In the genomic region with DNA sequence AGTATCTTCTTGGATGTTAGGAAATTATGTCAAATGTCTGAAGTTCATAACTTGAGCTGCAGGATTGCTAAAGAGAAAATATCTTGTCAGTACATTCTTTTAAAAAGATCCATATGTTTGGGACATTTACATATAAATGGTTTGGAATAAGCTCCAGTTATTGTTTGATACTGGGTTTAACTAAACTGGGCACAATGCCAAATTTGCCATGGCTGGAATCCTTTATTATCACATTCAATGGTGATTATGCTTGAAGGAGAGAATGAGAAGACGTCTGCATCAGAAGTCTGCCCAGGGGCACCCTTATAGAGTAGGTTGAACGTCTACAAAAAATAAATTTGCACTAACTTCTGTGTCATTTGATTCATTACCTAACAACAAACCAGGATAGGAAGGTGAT, we compare ENCODE assay signal across 16 cellular contexts.
DNase-seq lines count a peak whose midpoint lies in the region; ATAC-seq and TF ChIP-seq lines count a peak whose summit lies in the region.
"Had no signal": no experiment of that assay in that cellular context is flagged by ENCODE, and none has a peak within 500 bp of the region (broad histone marks: within the 10 kb centered on the region; RNA-seq: fewer than 3 reads in every experiment).

No MANE protein-coding gene starts in this region.

- H3K27me3 Mint-ChIP-seq in stimulated activated memory B cell treated with anti-CD40 and anti-IgM and Interleukin-4, amounts not matched to agents 10 μg/mL and 1 μg/mL and 100 μg/mL, for 72 hours, result no peaks in the 10 kb centered on the region
- no peaks in the 10 kb centered on the region for H3K27me3 Mint-ChIP-seq in CD4-positive, alpha-beta T cell

- H3K4me3 Mint-ChIP-seq in stimulated activated memory B cell treated with anti-CD40 and anti-IgM and Interleukin-4, amounts not matched to agents 10 μg/mL and 1 μg/mL and 100 μg/mL, for 72 hours, result no peak overlapping the region
- no peak overlapping the region for H3K4me3 Mint-ChIP-seq in CD4-positive, alpha-beta T cell

- TF ChIP-seq CTCF in CD4-positive, alpha-beta T cell (IDR thresholded peaks at IDR 0.05), result no peak

- no peak for ATAC-seq in stimulated activated memory B cell treated with anti-CD40 and anti-IgM and Interleukin-4, amounts not matched to agents 10 μg/mL and 1 μg/mL and 100 μg/mL, for 72 hours
- no peak for ATAC-seq in CD4-positive, alpha-beta T cell (ENCODE audit: poor library complexity)
- ATAC-seq: HepG2 had no signal

- CTCF ChIA-PET in CD4-positive, alpha-beta T cell (lab: Charles Lee), result no interaction called here

- no peaks in the 10 kb centered on the region for H3K36me3 Mint-ChIP-seq in stimulated activated memory B cell treated with anti-CD40 and anti-IgM and Interleukin-4, amounts not matched to agents 10 μg/mL and 1 μg/mL and 100 μg/mL, for 72 hours
- no peaks in the 10 kb centered on the region for H3K36me3 Mint-ChIP-seq in CD4-positive, alpha-beta T cell (ENCODE audit: low read depth)

- intact Hi-C loops in CD4-positive, alpha-beta T cell (cut with DNase I, micrococcal nuclease), result no loop called here

- H3K9me3 ChIP-seq in CD4-positive, alpha-beta T cell (ENCODE audit: control insufficient read depth, low read length), result peaks cover 4% of the 10 kb centered on the region
- H3K9me3 ChIP-seq: BLaER1 had no signal

- no peak overlapping the region for H3K27ac ChIP-seq in CD4-positive, alpha-beta T cell (ENCODE audit: low read depth, low read length)
- H3K27ac ChIP-seq: BLaER1, KMS-11 had no signal

- H3K27ac Mint-ChIP-seq in stimulated activated memory B cell treated with anti-CD40 and anti-IgM and Interleukin-4, amounts not matched to agents 10 μg/mL and 1 μg/mL and 100 μg/mL, for 72 hours, result no peak overlapping the region
- H3K27ac Mint-ChIP-seq in CD4-positive, alpha-beta T cell, result no peak overlapping the region

- no peaks in the 10 kb centered on the region for H3K27me3 ChIP-seq in CD4-positive, alpha-beta T cell (ENCODE audit: control insufficient read depth, insufficient read depth, low read length)
- H3K27me3 ChIP-seq: BLaER1 had no signal

- no peaks in the 10 kb centered on the region for H3K9me3 Mint-ChIP-seq in stimulated activated memory B cell treated with anti-CD40 and anti-IgM and Interleukin-4, amounts not matched to agents 10 μg/mL and 1 μg/mL and 100 μg/mL, for 72 hours
- peaks cover 11% of the 10 kb centered on the region for H3K9me3 Mint-ChIP-seq in CD4-positive, alpha-beta T cell

- POLR2A ChIA-PET in CD4-positive, alpha-beta T cell (lab: Charles Lee), result no interaction called here

- H3K4me1 Mint-ChIP-seq in stimulated activated memory B cell treated with anti-CD40 and anti-IgM and Interleukin-4, amounts not matched to agents 10 μg/mL and 1 μg/mL and 100 μg/mL, for 72 hours, result no peaks in the 10 kb centered on the region
- no peaks in the 10 kb centered on the region for H3K4me1 Mint-ChIP-seq in CD4-positive, alpha-beta T cell (ENCODE audit: low read depth)

- DNase-seq in NCI-H510A treated with DMSO at 0.1 percent for 48 hours (lab: John Stamatoyannopoulos, UW), result peak; percentile 6
- DNase-seq in NCI-H510A (lab: John Stamatoyannopoulos, UW), result no peak
- DNase-seq in NCI-H1436 (lab: John Stamatoyannopoulos, UW), result peak; percentile 46
- peak; percentile 3 to 59 for DNase-seq in NCI-H524 (lab: John Stamatoyannopoulos, UW)
- DNase-seq in foreskin melanocyte, result peak; percentile 13
- no peak for DNase-seq in CD4-positive, alpha-beta T cell
- DNase-seq in activated CD4-positive, alpha-beta T cell treated with anti-CD3 and anti-CD28 coated beads, Interleukin-2, amount 50 U/mL, for 4 hours, result no peak
- DNase-seq: NCI-H1048, NCI-H2081 treated with DMSO at 0.1 percent for 48 hours, NCI-H446 treated with DMSO at 0.1 percent for 48 hours, RPMI8226, SW 1271 had no signal

Comparison
In these comparisons a context has a peak if more than half of its experiments do, and no peak if none do; other contexts are left out.
1. DNase-seq: peak in NCI-H510A treated with DMSO at 0.1 percent for 48 hours (single experiment), NCI-H1436 (single experiment), NCI-H524 (2 of 2) and foreskin melanocyte (single experiment); none in NCI-H510A (single experiment), CD4-positive, alpha-beta T cell (0 of 10) and activated CD4-positive, alpha-beta T cell treated with anti-CD3 and anti-CD28 coated beads, Interleukin-2, amount 50 U/mL, for 4 hours (0 of 2).